27 cellular contexts compared by ENCODE assay signal in the genomic region with DNA sequence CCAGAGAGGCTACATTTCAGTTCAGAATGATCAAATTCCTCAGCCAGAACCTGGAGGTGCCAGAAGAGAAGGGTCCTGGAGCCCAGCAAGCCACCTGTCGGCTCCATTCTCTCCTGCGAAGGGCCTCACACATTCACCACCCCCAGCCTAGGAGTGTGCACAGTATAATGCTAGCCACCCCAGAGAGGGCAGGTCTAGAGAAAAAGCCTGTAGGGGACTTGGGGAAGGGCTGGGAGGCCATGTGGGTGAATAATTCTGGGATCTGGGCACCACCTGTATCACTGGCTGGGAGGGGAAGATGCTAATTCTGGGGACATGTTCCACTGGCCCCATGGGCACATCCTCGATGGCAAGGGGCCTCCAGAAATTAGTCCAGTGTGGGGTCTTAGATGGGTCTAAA.
"Had no signal": no experiment of that assay in that cellular context is flagged by ENCODE, and none has a peak within 500 bp of the region (broad histone marks: within the 10 kb centered on the region; RNA-seq: fewer than 3 reads in every experiment).

No MANE protein-coding gene starts in this region.

- H3K4me3 ChIP-seq: neural progenitor cell, ovary, psoas muscle, right lobe of liver, sigmoid colon, stomach, thoracic aorta, thyroid gland, tibial nerve, upper lobe of right lung, uterus had no signal

- H3K4me2 ChIP-seq: neural progenitor cell had no signal

- H3K9ac ChIP-seq: neural progenitor cell, parathyroid adenoma had no signal

- ATAC-seq: naive thymus-derived CD4-positive, alpha-beta T cell; psoas muscle; right cardiac atrium; right lobe of liver; stimulated activated naive B cell treated with anti-CD40 and anti-IgM and Interleukin-4, amounts not matched to agents 10 μg/mL and 1 μg/mL and 100 μg/mL, for 72 hours; upper lobe of right lung had no signal

- H3K36me3 Mint-ChIP-seq: naive thymus-derived CD4-positive, alpha-beta T cell; natural killer cell; neural progenitor cell; stimulated activated naive B cell treated with anti-CD40 and anti-IgM and Interleukin-4, amounts not matched to agents 10 μg/mL and 1 μg/mL and 100 μg/mL, for 72 hours had no signal

- H3K27ac Mint-ChIP-seq: naive thymus-derived CD4-positive, alpha-beta T cell; natural killer cell; nephron; neural progenitor cell; progenitor cell of endocrine pancreas; stimulated activated naive B cell treated with anti-CD40 and anti-IgM and Interleukin-4, amounts not matched to agents 10 μg/mL and 1 μg/mL and 100 μg/mL, for 72 hours had no signal

- H3K27me3 ChIP-seq: neural progenitor cell, ovary, right lobe of liver, sigmoid colon, thyroid gland, tibial nerve, upper lobe of right lung, uterus had no signal

- H3K79me2 ChIP-seq: parathyroid adenoma had no signal

- H3K4me3 Mint-ChIP-seq: naive thymus-derived CD4-positive, alpha-beta T cell; natural killer cell; nephron; neural progenitor cell; stimulated activated naive B cell treated with anti-CD40 and anti-IgM and Interleukin-4, amounts not matched to agents 10 μg/mL and 1 μg/mL and 100 μg/mL, for 72 hours had no signal

- H3K9me3 Mint-ChIP-seq: naive thymus-derived CD4-positive, alpha-beta T cell; natural killer cell; nephron; neural progenitor cell; stimulated activated naive B cell treated with anti-CD40 and anti-IgM and Interleukin-4, amounts not matched to agents 10 μg/mL and 1 μg/mL and 100 μg/mL, for 72 hours had no signal

- H3K27ac ChIP-seq: neural progenitor cell, ovary, parathyroid adenoma, psoas muscle, right lobe of liver, sigmoid colon, stomach, thoracic aorta, thyroid gland, tibial nerve, upper lobe of right lung, uterus had no signal

- H3K36me3 ChIP-seq: neural progenitor cell, ovary, right lobe of liver, sigmoid colon, stomach, thoracic aorta, thyroid gland, tibial nerve, upper lobe of right lung, uterus had no signal

- H3K4me1 ChIP-seq: neural progenitor cell, parathyroid adenoma, psoas muscle, right lobe of liver, sigmoid colon, stomach, thyroid gland, tibial nerve, upper lobe of right lung, uterus had no signal

- DNase-seq: naive thymus-derived CD4-positive, alpha-beta T cell; natural killer cell; occipital lobe; ovary; psoas muscle; right cardiac atrium; right lobe of liver; sigmoid colon; small intestine; stimulated activated CD4-positive, alpha-beta T cell treated with anti-CD3 and anti-CD28 coated beads, Interleukin-15, amount 100 ng/mL, for 24 hours; stimulated activated CD4-positive, alpha-beta T cell treated with anti-CD3 and anti-CD28 coated beads, Interleukin-2, amount 100 ng/mL, for 24 hours; stimulated activated CD4-positive, alpha-beta T cell treated with anti-CD3 and anti-CD28 coated beads, Interleukin-4, amount 100 ng/mL, for 1 hour; stimulated activated CD4-positive, alpha-beta T cell treated with anti-CD3 and anti-CD28 coated beads, Interleukin-4, amount 100 ng/mL, for 4 hours; stimulated activated CD8-positive, alpha-beta memory T cell treated with anti-CD3 and anti-CD28 coated beads, Interleukin-4, amount 100 ng/mL, for 48 hours; stimulated activated naive B cell treated with anti-CD40 and anti-IgM and Interleukin-4, amounts not matched to agents 10 μg/mL and 1 μg/mL and 100 μg/mL, for 72 hours; stimulated activated naive CD4-positive, alpha-beta T cell treated with Interleukin-2 at 50 U/mL for 16 hours; stomach; thyroid gland; trophoblast cell; upper lobe of right lung; uterus had no signal

- H3K4me1 Mint-ChIP-seq: naive thymus-derived CD4-positive, alpha-beta T cell; natural killer cell; nephron; neural progenitor cell; stimulated activated naive B cell treated with anti-CD40 and anti-IgM and Interleukin-4, amounts not matched to agents 10 μg/mL and 1 μg/mL and 100 μg/mL, for 72 hours had no signal

- H3K27me3 Mint-ChIP-seq: progenitor cell of endocrine pancreas had no signal

- H3K9me3 ChIP-seq: ovary, psoas muscle, right lobe of liver, sigmoid colon, stomach, thoracic aorta, thyroid gland, tibial nerve, upper lobe of right lung, uterus had no signal

- H2AFZ ChIP-seq: neural progenitor cell, parathyroid adenoma had no signal

- FAIRE-seq: small intestine had no signal
